17 cellular contexts compared by ENCODE assay signal in the genomic region with DNA sequence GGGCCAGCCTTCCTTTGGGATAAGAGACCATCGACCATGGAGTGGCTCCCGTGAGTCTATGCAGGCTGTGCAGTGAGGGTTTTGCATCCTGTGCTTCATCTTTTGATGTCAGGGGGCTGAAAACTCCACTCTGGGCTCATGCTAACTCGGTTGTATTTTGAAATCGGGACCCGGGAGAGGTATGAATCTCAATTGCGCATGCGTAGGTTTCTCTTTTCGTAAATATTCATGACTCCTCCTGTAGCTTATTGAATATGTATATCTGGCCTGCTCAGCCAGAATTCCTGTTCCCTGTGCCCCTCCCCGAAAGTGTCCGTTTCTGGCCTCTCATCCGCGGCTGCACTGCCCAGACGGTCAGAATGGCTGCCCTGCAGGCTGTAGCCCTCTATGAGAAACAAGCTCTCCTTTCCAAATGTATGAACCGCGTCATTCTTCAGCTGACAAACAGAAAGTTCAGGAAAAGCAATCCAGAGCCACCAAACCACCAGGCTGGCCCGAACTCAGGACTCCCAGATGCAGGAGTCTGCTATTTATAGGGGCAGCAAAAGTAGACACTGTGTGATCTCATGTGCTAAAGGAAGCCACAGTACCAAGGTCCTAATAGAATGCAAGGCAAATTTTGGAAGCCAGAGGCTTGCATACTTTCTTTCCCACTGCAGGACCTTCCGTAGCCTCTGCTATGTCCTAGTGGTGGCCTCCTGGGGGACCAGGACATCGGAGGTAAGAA. TPM values are rescaled to one million over a fixed set of nuclear protein-coding genes. Genes with fewer than 3 reads are reported as not detected.
A peak's percentile ranks its signal among the peaks of the same experiment; 100 is the strongest.
DNase-seq lines count a peak whose midpoint lies in the region; ATAC-seq and TF ChIP-seq lines count a peak whose summit lies in the region.
"Had no signal": no experiment of that assay in that cellular context is flagged by ENCODE, and none has a peak within 500 bp of the region (broad histone marks: within the 10 kb centered on the region; RNA-seq: fewer than 3 reads in every experiment).

No MANE protein-coding gene starts in this region.

- H3K36me3 ChIP-seq in heart right ventricle: no peaks in the 10 kb centered on the region
- H3K36me3 ChIP-seq: BLaER1 treated with 17β-estradiol and CSF1 and Interleukin-3, amounts not matched to agents 10 nM and 100 nM had no signal

- ATAC-seq in heart right ventricle: peak in 5 of 8 donors; percentile 26 to 80 (median 50)
- ATAC-seq in left cardiac atrium: no peak
- no peak for ATAC-seq in HG02642 (IDR thresholded peaks at IDR 0.05; ENCODE audit: poor library complexity, unreplicated experiment)
- no peak for ATAC-seq in HG03565 (IDR thresholded peaks at IDR 0.05; ENCODE audit: unreplicated experiment)

- TF ChIP-seq CTCF in heart right ventricle (IDR thresholded peaks at IDR 0.05): no peak
- no peak for TF ChIP-seq CTCF in nephron progenitor cell (IDR thresholded peaks at IDR 0.05)

- peak overlapping the region; percentile 20 for H3K27ac Mint-ChIP-seq in nephron progenitor cell
- H3K27ac Mint-ChIP-seq: CD8-positive, alpha-beta memory T cell had no signal

- peaks cover 39% of the 10 kb centered on the region for H3K4me1 Mint-ChIP-seq in nephron progenitor cell

- peak in 1 of 2 donors; percentile 8 for DNase-seq in heart right ventricle
- no peak for DNase-seq in left cardiac atrium
- DNase-seq in RPMI8226: peak; percentile 9
- no peak for DNase-seq in nephron progenitor cell
- no peak for DNase-seq in NCI-H1417 (lab: John Stamatoyannopoulos, UW)
- DNase-seq: CD8-positive, alpha-beta memory T cell; GDM1; KBM-7; NCI-H1105; NCI-H187; NCI-H2107; NCI-H510A; NCI-H774; SK-N-SH had no signal

- H3K36me3 Mint-ChIP-seq in nephron progenitor cell (ENCODE audit: low read depth): no peaks in the 10 kb centered on the region

- H3K9me3 Mint-ChIP-seq in nephron progenitor cell: no peaks in the 10 kb centered on the region
- H3K9me3 Mint-ChIP-seq: CD8-positive, alpha-beta memory T cell had no signal

- peaks cover 0 to 22% (median 0%) of the 10 kb centered on the region in 9 donors for H3K4me1 ChIP-seq in heart right ventricle

- peaks cover 4% of the 10 kb centered on the region for H3K27me3 Mint-ChIP-seq in nephron progenitor cell (ENCODE audit: low read depth, poor library complexity)

- H3K27me3 ChIP-seq in heart right ventricle: no peaks in the 10 kb centered on the region
- H3K27me3 ChIP-seq: BLaER1 treated with 17β-estradiol and CSF1 and Interleukin-3, amounts not matched to agents 10 nM and 100 nM had no signal

- H3K4me3 Mint-ChIP-seq in nephron progenitor cell: no peak overlapping the region
- H3K4me3 Mint-ChIP-seq: CD8-positive, alpha-beta memory T cell had no signal

- peak overlapping the region in 2 of 10 donors; percentile 9 to 13 for H3K4me3 ChIP-seq in heart right ventricle
- H3K4me3 ChIP-seq: BLaER1 treated with 17β-estradiol and CSF1 and Interleukin-3, amounts not matched to agents 10 nM and 100 nM had no signal

- intact Hi-C loops in heart right ventricle (cut with DNase I): no loop called here
- intact Hi-C loops in left cardiac atrium (cut with DNase I): no loop called here

- H3K27ac ChIP-seq in heart right ventricle: peak overlapping the region in 6 of 10 donors; percentile 9 to 63 (median 47)
- H3K27ac ChIP-seq: BLaER1 treated with 17β-estradiol and CSF1 and Interleukin-3, amounts not matched to agents 10 nM and 100 nM had no signal

- WGBS in heart right ventricle, 2 donors: 64 to 70% methylated on average over 18 of the region's 18 CpGs

- H3K9me3 ChIP-seq in heart right ventricle: no peaks in the 10 kb centered on the region
- H3K9me3 ChIP-seq: SK-N-SH had no signal

RNA-seq across cellular contexts. Expression of gene AKAIN1, which starts 41.7 kb away (rescaled TPM):
- not detected for total RNA-seq in heart right ventricle
- polyA plus RNA-seq in heart right ventricle: not detected
- not detected for total RNA-seq in left cardiac atrium
- total RNA-seq: CD8-positive, alpha-beta memory T cell had no signal
- polyA plus RNA-seq: CD8-positive, alpha-beta memory T cell; SK-N-SH had no signal

Comparison
In these comparisons a context has a peak if more than half of its experiments do, and no peak if none do; other contexts are left out.
1. ATAC-seq: peak in heart right ventricle (5 of 8); none in left cardiac atrium (0 of 2), HG02642 (single experiment) and HG03565 (single experiment).